7 cellular contexts compared by ENCODE assay signal in the genomic region with DNA sequence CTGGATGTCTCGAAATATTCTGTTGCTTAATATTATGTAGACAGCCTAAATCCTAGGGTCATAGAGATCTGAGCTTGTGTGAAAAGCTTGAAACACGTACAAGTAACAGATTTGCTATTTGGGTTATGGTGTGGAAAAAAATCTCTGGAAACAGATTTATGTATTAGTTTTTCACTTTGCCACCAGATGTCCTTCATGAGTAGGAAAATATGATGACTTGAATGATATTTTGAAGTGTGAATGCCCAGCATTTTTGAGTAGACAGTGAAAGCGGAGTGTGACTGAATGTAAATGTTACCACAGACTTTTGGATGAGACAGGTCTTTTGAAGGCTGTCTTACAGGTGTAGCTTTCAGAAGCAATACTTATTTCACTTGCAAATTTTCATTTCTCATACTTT. TPM values are rescaled to one million over a fixed set of nuclear protein-coding genes. Genes with fewer than 3 reads are reported as not detected.
A peak's percentile ranks its signal among the peaks of the same experiment; 100 is the strongest.
DNase-seq lines count a peak whose midpoint lies in the region; ATAC-seq, FAIRE-seq and TF ChIP-seq lines count a peak whose summit lies in the region.

No MANE protein-coding gene starts in this region.

- peaks cover 58% of the 10 kb centered on the region for H3K27me3 Mint-ChIP-seq in activated naive CD4-positive, alpha-beta T cell treated with anti-CD3 and anti-CD28 coated beads, Interleukin-2, amount 10 ng/mL, durations not matched to agents 7 days and 5 days

- H3K9me3 Mint-ChIP-seq in activated naive CD4-positive, alpha-beta T cell treated with anti-CD3 and anti-CD28 coated beads, Interleukin-2, amount 10 ng/mL, durations not matched to agents 7 days and 5 days = no peaks in the 10 kb centered on the region

- H3K4me3 ChIP-seq in GM12865 (ENCODE audit: low read depth, low read length) (no peak overlapping the region), brain microvascular endothelial cell (ENCODE audit: low read depth, low read length) (no peak overlapping the region), pancreas (no peak overlapping the region)

- peak; percentile 61 for FAIRE-seq in pancreas (lab: Jason Lieb, UNC)

- peaks cover 6% of the 10 kb centered on the region for H3K4me1 Mint-ChIP-seq in activated naive CD4-positive, alpha-beta T cell treated with anti-CD3 and anti-CD28 coated beads, Interleukin-2, amount 10 ng/mL, durations not matched to agents 7 days and 5 days

- H3K4me3 Mint-ChIP-seq in activated naive CD4-positive, alpha-beta T cell treated with anti-CD3 and anti-CD28 coated beads, Interleukin-2, amount 10 ng/mL, durations not matched to agents 7 days and 5 days = no peak overlapping the region

- peak; percentile 56 for DNase-seq in GM12865 (ENCODE audit: low read depth)
- DNase-seq in NCI-H1105 (lab: John Stamatoyannopoulos, UW) = peak; percentile 15
- no peak for DNase-seq in brain microvascular endothelial cell
- DNase-seq in pancreas = no peak
- no peak for DNase-seq in activated naive CD4-positive, alpha-beta T cell treated with anti-CD3 and anti-CD28 coated beads, Interleukin-2, amount 10 ng/mL, durations not matched to agents 7 days and 5 days
- no peak for DNase-seq in GF-D8 (lab: John Stamatoyannopoulos, UW)

- H3K27me3 ChIP-seq in brain microvascular endothelial cell (replicated peaks) = peaks cover 10% of the 10 kb centered on the region
- H3K27me3 ChIP-seq in pancreas = no peaks in the 10 kb centered on the region

- in situ Hi-C loops in brain microvascular endothelial cell (cut with HindIII; ENCODE audit: low pct_ligation_motif_present, low sequenced_read_pairs) = no loop called here

- TF ChIP-seq CTCF in GM12865 (IDR thresholded peaks at IDR 0.05; ENCODE audit: insufficient read depth, low read depth, low read length, missing control alignments) (no peak), brain microvascular endothelial cell (IDR thresholded peaks at IDR 0.05; ENCODE audit: low read depth, low read length, missing control alignments) (peak; percentile 28), pancreas (IDR thresholded peaks at IDR 0.05) (peak in 1 of 4 donors; percentile 11)

- H3K9me3 ChIP-seq in pancreas = no peaks in the 10 kb centered on the region

- peaks cover 0 to 5% (median 0%) of the 10 kb centered on the region in 3 donors for H3K4me1 ChIP-seq in pancreas

- intact Hi-C loops in pancreas (cut with DNase I) = loop anchor here in 2 of 3 donors (10.0 kb wide), 1 partner anchor 283 kb away; no protein-coding TSS in a partner anchor

- H3K27ac ChIP-seq in brain microvascular endothelial cell (no peak overlapping the region), pancreas (no peak overlapping the region)

- H3K27ac Mint-ChIP-seq in activated naive CD4-positive, alpha-beta T cell treated with anti-CD3 and anti-CD28 coated beads, Interleukin-2, amount 10 ng/mL, durations not matched to agents 7 days and 5 days = no peak overlapping the region

- peak in 1 of 4 donors; percentile 3 for ATAC-seq in pancreas
- no peak for ATAC-seq in HG03469 (IDR thresholded peaks at IDR 0.05; ENCODE audit: unreplicated experiment)

- CTCF ChIA-PET in activated naive CD4-positive, alpha-beta T cell treated with anti-CD3 and anti-CD28 coated beads, Interleukin-2, amount 10 ng/mL, durations not matched to agents 7 days and 5 days (lab: Charles Lee) = interaction anchor here (0.7 to 3.4 kb wide), 5 partner anchors 92 to 498 kb away, joined by 3 to 16 read pairs (median 3); no protein-coding TSS in a partner anchor

- H3K36me3 ChIP-seq in brain microvascular endothelial cell (replicated peaks) (no peaks in the 10 kb centered on the region), pancreas (no peaks in the 10 kb centered on the region)

- WGBS in pancreas, 2 donors = 19 to 27% methylated on average over 3 of the region's 3 CpGs

- no peaks in the 10 kb centered on the region for H3K36me3 Mint-ChIP-seq in activated naive CD4-positive, alpha-beta T cell treated with anti-CD3 and anti-CD28 coated beads, Interleukin-2, amount 10 ng/mL, durations not matched to agents 7 days and 5 days

RNA-seq across cellular contexts. Expression of a gene that starts 4.2 kb away (rescaled TPM):
- under 1 TPM; 0.09 to 0.69 (median 0.31) TPM for total RNA-seq in pancreas
- polyA plus RNA-seq in pancreas = under 1 TPM; 0.40 to 0.42 TPM

Comparison
In these comparisons a context has a peak if more than half of its experiments do, and no peak if none do; other contexts are left out.
1. DNase-seq: peak in GM12865 (single experiment) and NCI-H1105 (single experiment); none in brain microvascular endothelial cell (single experiment), pancreas (0 of 6), activated naive CD4-positive, alpha-beta T cell treated with anti-CD3 and anti-CD28 coated beads, Interleukin-2, amount 10 ng/mL, durations not matched to agents 7 days and 5 days (single experiment) and GF-D8 (single experiment).